1 cellular context compared by ENCODE assay signal in genomic region chr9:136693490-136694162, GRCh38.
TF ChIP-seq lines count a peak whose summit lies in the region.

No MANE protein-coding gene starts in this region.

TF ChIP-seq in HepG2, 621 proteins besides CTCF, POLR2A, EP300 and RAD21 (continued from another document and continues in another):
- peak; percentile 40; the same call in 1 of the 2 replicates for TF ChIP-seq ZHX1 (CRISPR knock-in tag; IDR thresholded peaks at IDR 0.05; ENCODE audit: low read depth)
- no peak for TF ChIP-seq SOX6 (IDR thresholded peaks at IDR 0.05)
- TF ChIP-seq SOX6 (CRISPR knock-in tag; IDR thresholded peaks at IDR 0.05), result peak; percentile 81
- peak; percentile 86 for TF ChIP-seq PITX1 (CRISPR knock-in tag; IDR thresholded peaks at IDR 0.05)
- TF ChIP-seq ZNF205 (CRISPR knock-in tag; IDR thresholded peaks at IDR 0.05), result no peak
- no peak for TF ChIP-seq ZNF75D (CRISPR knock-in tag; IDR thresholded peaks at IDR 0.05; ENCODE audit: borderline replicate concordance)
- TF ChIP-seq IRF2 (CRISPR knock-in tag; IDR thresholded peaks at IDR 0.05), result peak; percentile 43; the same call in 1 of the 2 replicates
- TF ChIP-seq ZBTB20 (CRISPR knock-in tag; IDR thresholded peaks at IDR 0.05; ENCODE audit: borderline replicate concordance, low read depth), result peak; percentile 86; the same call in 1 of the 2 replicates
- peak; percentile 89 for TF ChIP-seq NR2C2 (CRISPR knock-in tag; IDR thresholded peaks at IDR 0.05; ENCODE audit: borderline replicate concordance)
- TF ChIP-seq TBL1XR1 (IDR thresholded peaks at IDR 0.05; ENCODE audit: borderline replicate concordance, low read length, partially characterized antibody), result no peak
- TF ChIP-seq SALL1 (CRISPR knock-in tag; IDR thresholded peaks at IDR 0.05), result peak; percentile 88
- peak; percentile 79 for TF ChIP-seq ZNF687 (CRISPR knock-in tag; IDR thresholded peaks at IDR 0.05)
- peak; percentile 99 for TF ChIP-seq NR2F6 (IDR thresholded peaks at IDR 0.05)
- peak; percentile 100 for TF ChIP-seq NR2F6 (CRISPR knock-in tag; IDR thresholded peaks at IDR 0.05)
- TF ChIP-seq GFI1 (CRISPR knock-in tag; IDR thresholded peaks at IDR 0.05; ENCODE audit: borderline replicate concordance), result 0 out of 2 replicates have a peak, but pooled peaks have one; percentile 15
- peak; percentile 98 for TF ChIP-seq SKIL (CRISPR knock-in tag; IDR thresholded peaks at IDR 0.05; ENCODE audit: borderline replicate concordance)
- TF ChIP-seq POGZ (CRISPR knock-in tag; IDR thresholded peaks at IDR 0.05), result peak; percentile 64; the same call in 1 of the 2 replicates
- TF ChIP-seq HIC2 (CRISPR knock-in tag; IDR thresholded peaks at IDR 0.05; ENCODE audit: low read depth), result peak; percentile 68; the same call in 1 of the 2 replicates
- TF ChIP-seq HNF4A (CRISPR knock-in tag; IDR thresholded peaks at IDR 0.05), result peak; percentile 92
- TF ChIP-seq MTERF4 (CRISPR knock-in tag; IDR thresholded peaks at IDR 0.05), result no peak
- peak; percentile 47; the same call in 1 of the 2 replicates for TF ChIP-seq ZZZ3 (CRISPR knock-in tag; IDR thresholded peaks at IDR 0.05; ENCODE audit: borderline replicate concordance)
- TF ChIP-seq MLX (CRISPR knock-in tag; IDR thresholded peaks at IDR 0.05), result 0 out of 2 replicates have a peak, but pooled peaks have one; percentile 43
- 0 out of 2 replicates have a peak, but pooled peaks have one; percentile 39 for TF ChIP-seq GATAD1 (CRISPR knock-in tag; IDR thresholded peaks at IDR 0.05)
- no peak for TF ChIP-seq TCF7 (IDR thresholded peaks at IDR 0.05; ENCODE audit: low read depth)
- TF ChIP-seq SOX5 (CRISPR knock-in tag; IDR thresholded peaks at IDR 0.05; ENCODE audit: borderline replicate concordance), result peak; percentile 51
- TF ChIP-seq EZH2 (conservative IDR thresholded peaks at IDR 0.05; ENCODE audit: low read depth, low read length), result no peak
- no peak for TF ChIP-seq KMT2B (CRISPR knock-in tag; IDR thresholded peaks at IDR 0.05)
- 0 out of 2 replicates have a peak, but pooled peaks have one; percentile 32 for TF ChIP-seq DRAP1 (CRISPR knock-in tag; IDR thresholded peaks at IDR 0.05)
- TF ChIP-seq ZSCAN31 (CRISPR knock-in tag; IDR thresholded peaks at IDR 0.05; ENCODE audit: low read depth), result peak; percentile 36; the same call in 1 of the 2 replicates
- TF ChIP-seq ZC3H13 (CRISPR knock-in tag; IDR thresholded peaks at IDR 0.05), result no peak
- TF ChIP-seq ZNF280B (CRISPR knock-in tag; IDR thresholded peaks at IDR 0.05; ENCODE audit: borderline replicate concordance), result no peak; the same call in 1 of the 2 replicates
- peak; percentile 42; the same call in 1 of the 2 replicates for TF ChIP-seq ZNF350 (CRISPR knock-in tag; IDR thresholded peaks at IDR 0.05; ENCODE audit: borderline replicate concordance, low read depth)
- TF ChIP-seq ZNF652 (CRISPR knock-in tag; IDR thresholded peaks at IDR 0.05; ENCODE audit: borderline replicate concordance, low read depth), result peak; percentile 10; the same call in 1 of the 2 replicates
- TF ChIP-seq HDAC1 (CRISPR knock-in tag; IDR thresholded peaks at IDR 0.05), result peak; percentile 91
- 0 out of 2 replicates have a peak, but pooled peaks have one; percentile 37 for TF ChIP-seq SNAPC2 (CRISPR knock-in tag; IDR thresholded peaks at IDR 0.05)
- no peak for TF ChIP-seq ZNF577 (CRISPR knock-in tag; IDR thresholded peaks at IDR 0.05; ENCODE audit: borderline replicate concordance, low read depth)
- TF ChIP-seq ZNF713 (CRISPR knock-in tag; IDR thresholded peaks at IDR 0.05), result 0 out of 2 replicates have a peak, but pooled peaks have one; percentile 52
- TF ChIP-seq RBAK (CRISPR knock-in tag; IDR thresholded peaks at IDR 0.05), result peak; percentile 58
- TF ChIP-seq ZSCAN29 (CRISPR knock-in tag; conservative IDR thresholded peaks at IDR 0.05), result no peak
- TF ChIP-seq KDM6A (CRISPR knock-in tag; IDR thresholded peaks at IDR 0.05; ENCODE audit: low read depth), result peak; percentile 50; the same call in 1 of the 2 replicates
- TF ChIP-seq SRSF4 (IDR thresholded peaks at IDR 0.05; ENCODE audit: low read depth, low read length, poor library complexity, severe bottlenecking), result no peak
- no peak for TF ChIP-seq MLLT10 (CRISPR knock-in tag; IDR thresholded peaks at IDR 0.05)
- TF ChIP-seq SRSF1 (optimal IDR thresholded peaks at IDR 0.05; ENCODE audit: low read depth, low read length), result no peak
- peak; percentile 68 for TF ChIP-seq MAX (IDR thresholded peaks at IDR 0.05)
- no peak for TF ChIP-seq KLF9 (CRISPR knock-in tag; IDR thresholded peaks at IDR 0.05; ENCODE audit: low read depth)
- no peak for TF ChIP-seq ZFP36L2 (CRISPR knock-in tag; IDR thresholded peaks at IDR 0.05)
- no peak for TF ChIP-seq ZFP91 (CRISPR knock-in tag; IDR thresholded peaks at IDR 0.05; ENCODE audit: borderline replicate concordance)
- no peak for TF ChIP-seq ZNF614 (CRISPR knock-in tag; IDR thresholded peaks at IDR 0.05; ENCODE audit: borderline replicate concordance)
- TF ChIP-seq ZNF547 (CRISPR knock-in tag; IDR thresholded peaks at IDR 0.05), result peak; percentile 47; the same call in 1 of the 2 replicates
